13 cellular contexts compared by ENCODE assay signal in genomic region chr20:39853664-39854063, GRCh38.
DNase-seq lines count a peak whose midpoint lies in the region; ATAC-seq, FAIRE-seq and TF ChIP-seq lines count a peak whose summit lies in the region.
"Had no signal": no experiment of that assay in that cellular context is flagged by ENCODE, and none has a peak within 500 bp of the region (broad histone marks: within the 10 kb centered on the region; RNA-seq: fewer than 3 reads in every experiment).

No MANE protein-coding gene starts in this region.

- peak overlapping the region; percentile 80 for H3K27ac Mint-ChIP-seq in neural progenitor cell
- H3K27ac Mint-ChIP-seq: activated CD8-positive, alpha-beta memory T cell treated with anti-CD3 and anti-CD28 coated beads, Interleukin-2, amount 10 ng/mL, durations not matched to agents 7 days and 5 days had no signal

- TF ChIP-seq POLR2A in GM12891 (IDR thresholded peaks at IDR 0.05; ENCODE audit: low read depth, low read length) = no peak
- TF ChIP-seq POLR2A in HepG2 (IDR thresholded peaks at IDR 0.05; ENCODE audit: insufficient read depth in 1 of 2, low read depth in 2 of 2, low read length in 2 of 2) = no peak

- H3K27me3 Mint-ChIP-seq in neural progenitor cell (ENCODE audit: insufficient read depth, low read depth) = peaks cover 76% of the 10 kb centered on the region
- H3K27me3 Mint-ChIP-seq: activated CD8-positive, alpha-beta memory T cell treated with anti-CD3 and anti-CD28 coated beads, Interleukin-2, amount 10 ng/mL, durations not matched to agents 7 days and 5 days had no signal

- peak; percentile 70 for DNase-seq in bronchial epithelial cell (ENCODE audit: low read depth)
- peak; percentile 94 for DNase-seq in neural progenitor cell (ENCODE audit: low spot score)
- DNase-seq in GM12891 (ENCODE audit: insufficient read length, low spot score) = no peak
- no peak for DNase-seq in HepG2 (ENCODE audit: low spot score)
- no peak for DNase-seq in activated effector memory CD4-positive, alpha-beta T cell treated with anti-CD3 and anti-CD28 coated beads, Interleukin-2, amount 50 U/mL, for 16 hours
- DNase-seq: activated CD8-positive, alpha-beta memory T cell treated with anti-CD3 and anti-CD28 coated beads, Interleukin-2, amount 10 ng/mL, durations not matched to agents 7 days and 5 days; left ventricle myocardium superior; SHP77 had no signal

- 0% methylated on average over 1 of the region's 1 CpG for WGBS in HepG2 (ENCODE audit: low lambda C conversion rate)

- TF ChIP-seq RAD21 in HepG2 (CRISPR knock-in tag; IDR thresholded peaks at IDR 0.05) = no peak

- in situ Hi-C loops in HepG2 (cut with HindIII; ENCODE audit: extremely low pct_ligation_motif_present, low pct_unique_long_range_greater_than_20kb) = no loop called here

- BruUV-seq in HepG2 (replicated peaks; lab: Mats Ljungman, UMichigan) = no TSS peak

- H4K20me1 ChIP-seq in neural progenitor cell (ENCODE audit: low read depth) = no peaks in the 10 kb centered on the region
- H4K20me1 ChIP-seq in HepG2 (ENCODE audit: insufficient read depth, low read length) = no peaks in the 10 kb centered on the region

- H3F3A ChIP-seq in neural progenitor cell (ENCODE audit: low read depth) = peaks cover 37% of the 10 kb centered on the region

- H3K36me3 Mint-ChIP-seq in neural progenitor cell = no peaks in the 10 kb centered on the region
- H3K36me3 Mint-ChIP-seq: activated CD8-positive, alpha-beta memory T cell treated with anti-CD3 and anti-CD28 coated beads, Interleukin-2, amount 10 ng/mL, durations not matched to agents 7 days and 5 days had no signal

- no peaks in the 10 kb centered on the region for H3K36me3 ChIP-seq in bronchial epithelial cell (ENCODE audit: control insufficient read depth, insufficient read depth, low read length)
- H3K36me3 ChIP-seq in neural progenitor cell = no peaks in the 10 kb centered on the region
- no peaks in the 10 kb centered on the region for H3K36me3 ChIP-seq in HepG2 (replicated peaks in 1 of 2; ENCODE audit: control insufficient read depth in 1 of 2, insufficient read depth in 2 of 2, low read length in 2 of 2)
- H3K36me3 ChIP-seq: suprapubic skin had no signal

- no peak overlapping the region for H2AFZ ChIP-seq in neural progenitor cell (replicated peaks)
- no peak overlapping the region for H2AFZ ChIP-seq in HepG2 (ENCODE audit: low read length)

- POLR2A ChIA-PET in HepG2 (lab: Yijun Ruan, JAX) = no interaction called here

- no peaks in the 10 kb centered on the region for H3K27me3 ChIP-seq in bronchial epithelial cell (ENCODE audit: control insufficient read depth, insufficient read depth, low read length)
- no peaks in the 10 kb centered on the region for H3K27me3 ChIP-seq in neural progenitor cell
- no peaks in the 10 kb centered on the region for H3K27me3 ChIP-seq in HepG2 (ENCODE audit: control insufficient read depth in 1 of 2, insufficient read depth in 2 of 2, low read length in 2 of 2)
- H3K27me3 ChIP-seq: suprapubic skin had no signal

- no peak for TF ChIP-seq EP300 in HepG2 (IDR thresholded peaks at IDR 0.05; ENCODE audit: low read depth in 2 of 2, low read length in 2 of 2)
- TF ChIP-seq EP300 in HepG2 (CRISPR knock-in tag; IDR thresholded peaks at IDR 0.05; ENCODE audit: borderline replicate concordance) = no peak

- no peaks in the 10 kb centered on the region for H3K9me3 ChIP-seq in neural progenitor cell (ENCODE audit: low read depth)
- H3K9me3 ChIP-seq in HepG2 (ENCODE audit: low read length) = peaks cover 96% of the 10 kb centered on the region
- H3K9me3 ChIP-seq: suprapubic skin had no signal

- CTCF ChIA-PET in HepG2 (lab: Yijun Ruan, JAX; ENCODE audit: low intra/inter-chr PET ratio, low total read pairs) = no interaction called here

- peak overlapping the region; percentile 65 for H3K4me2 ChIP-seq in neural progenitor cell
- H3K4me2 ChIP-seq in HepG2 (ENCODE audit: low read depth, low read length) = no peak overlapping the region

- H3K4me1 ChIP-seq in neural progenitor cell (peaks cover 65% of the 10 kb centered on the region), HepG2 (ENCODE audit: insufficient read depth, low read length) (no peaks in the 10 kb centered on the region)

- H3K9me3 Mint-ChIP-seq in neural progenitor cell = peaks cover 7% of the 10 kb centered on the region

- H3K79me2 ChIP-seq in neural progenitor cell (ENCODE audit: low read depth) = no peaks in the 10 kb centered on the region
- H3K79me2 ChIP-seq in HepG2 (ENCODE audit: insufficient read depth, low read length) = no peaks in the 10 kb centered on the region

- peak; percentile 69 for ATAC-seq in GM18870 (IDR thresholded peaks at IDR 0.05; ENCODE audit: unreplicated experiment)
- peak; percentile 56 for ATAC-seq in HG03060 (IDR thresholded peaks at IDR 0.05; ENCODE audit: low read depth, unreplicated experiment)
- no peak for ATAC-seq in HepG2
- no peak for ATAC-seq in esophagus mucosa
- ATAC-seq: activated CD8-positive, alpha-beta memory T cell treated with anti-CD3 and anti-CD28 coated beads, Interleukin-2, amount 10 ng/mL, durations not matched to agents 7 days and 5 days; left ventricle myocardium superior had no signal

- H3K4me3 Mint-ChIP-seq in neural progenitor cell = no peak overlapping the region
- H3K4me3 Mint-ChIP-seq: activated CD8-positive, alpha-beta memory T cell treated with anti-CD3 and anti-CD28 coated beads, Interleukin-2, amount 10 ng/mL, durations not matched to agents 7 days and 5 days had no signal

- intact Hi-C loops in HepG2 (cut with micrococcal nuclease; ENCODE audit: unreplicated experiment) = no loop called here

- H3K4me1 Mint-ChIP-seq in neural progenitor cell = peaks cover 68% of the 10 kb centered on the region
- H3K4me1 Mint-ChIP-seq: activated CD8-positive, alpha-beta memory T cell treated with anti-CD3 and anti-CD28 coated beads, Interleukin-2, amount 10 ng/mL, durations not matched to agents 7 days and 5 days had no signal

- H3K9ac ChIP-seq in neural progenitor cell (no peak overlapping the region), HepG2 (ENCODE audit: insufficient read depth, low read depth, low read length) (no peak overlapping the region)

- H3K4me3 ChIP-seq in bronchial epithelial cell (ENCODE audit: low read depth, low read length) = no peak overlapping the region
- H3K4me3 ChIP-seq in neural progenitor cell = no peak overlapping the region
- H3K4me3 ChIP-seq in HepG2 (replicated peaks in 1 of 3; ENCODE audit: insufficient read depth in 1 of 3, low read depth in 2 of 3, low read length in 3 of 3) = no peak overlapping the region
- H3K4me3 ChIP-seq: suprapubic skin had no signal

- TF ChIP-seq CTCF in bronchial epithelial cell (IDR thresholded peaks at IDR 0.05; ENCODE audit: insufficient read depth, low read length, severe bottlenecking) (no peak), neural progenitor cell (IDR thresholded peaks at IDR 0.05) (no peak), HepG2 (CRISPR knock-in tag; IDR thresholded peaks at IDR 0.05) (no peak)

- FAIRE-seq in bronchial epithelial cell (lab: Jason Lieb, UNC) = no peak
- no peak for FAIRE-seq in GM12891 (lab: Jason Lieb, UNC)
- FAIRE-seq in HepG2 (lab: Jason Lieb, UNC) = no peak
- FAIRE-seq: colon had no signal

- peak overlapping the region; percentile 18 for H3K27ac ChIP-seq in neural progenitor cell
- no peak overlapping the region for H3K27ac ChIP-seq in HepG2 (ENCODE audit: extremely low read length, insufficient read depth, low read length)
- H3K27ac ChIP-seq: suprapubic skin had no signal

TF ChIP-seq in GM12891, 5 proteins besides CTCF, POLR2A, EP300 and RAD21:
- TF ChIP-seq PAX5 (IDR thresholded peaks at IDR 0.05; ENCODE audit: insufficient read depth, low read length, severe bottlenecking) (no peak), POU2F2 (IDR thresholded peaks at IDR 0.05; ENCODE audit: low read depth, low read length) (no peak), POLR2AphosphoS5 (IDR thresholded peaks at IDR 0.05; ENCODE audit: low read depth, low read length) (no peak), TAF1 (IDR thresholded peaks at IDR 0.05; ENCODE audit: low read depth, low read length) (no peak), SPI1 (IDR thresholded peaks at IDR 0.05; ENCODE audit: low read depth, low read length) (no peak)

TF ChIP-seq in HepG2, 621 proteins besides CTCF, POLR2A, EP300 and RAD21:
- TF ChIP-seq ZNF572 (CRISPR knock-in tag; IDR thresholded peaks at IDR 0.05) (no peak), ZNF552 (CRISPR knock-in tag; IDR thresholded peaks at IDR 0.05; ENCODE audit: borderline replicate concordance) (no peak), MIER2 (CRISPR knock-in tag; IDR thresholded peaks at IDR 0.05) (no peak)

Comparison
In these comparisons a context has a peak if more than half of its experiments do, and no peak if none do; other contexts are left out.
1. ATAC-seq: peak in GM18870 (single experiment) and HG03060 (single experiment); none in HepG2 (single experiment) and esophagus mucosa (single experiment).
2. DNase-seq: peak in bronchial epithelial cell (single experiment) and neural progenitor cell (single experiment); none in GM12891 (single experiment), HepG2 (single experiment) and activated effector memory CD4-positive, alpha-beta T cell treated with anti-CD3 and anti-CD28 coated beads, Interleukin-2, amount 50 U/mL, for 16 hours (single experiment).